18 cellular contexts compared by ENCODE assay signal in genomic region chr2:181762000-181762399, GRCh38.
DNase-seq lines count a peak whose midpoint lies in the region; ATAC-seq, FAIRE-seq and TF ChIP-seq lines count a peak whose summit lies in the region.
"Had no signal": no experiment of that assay in that cellular context is flagged by ENCODE, and none has a peak within 500 bp of the region (broad histone marks: within the 10 kb centered on the region; RNA-seq: fewer than 3 reads in every experiment).

No MANE protein-coding gene starts in this region.

- TF ChIP-seq RAD21 in IMR-90 (IDR thresholded peaks at IDR 0.05; ENCODE audit: low read length) (no peak), K562 (CRISPR knock-in tag; conservative IDR thresholded peaks at IDR 0.05 in 1 of 2, IDR thresholded peaks at IDR 0.05 in 1 of 2) (no peak)

- H2BK20ac ChIP-seq in IMR-90 (ENCODE audit: low read depth, low read length), result no peak overlapping the region

- no peak for TF ChIP-seq EP300 in K562 (IDR thresholded peaks at IDR 0.05; ENCODE audit: low read length)

- no peak overlapping the region for H3K18ac ChIP-seq in IMR-90 (ENCODE audit: low read depth, low read length)
- no peak overlapping the region for H3K18ac ChIP-seq in mesendoderm (ENCODE audit: low read length)

- H3K9me1 ChIP-seq in IMR-90 (ENCODE audit: insufficient read depth, low read length) (no peaks in the 10 kb centered on the region), K562 (ENCODE audit: control insufficient read depth, insufficient read depth, low read length) (no peaks in the 10 kb centered on the region)

- H4K5ac ChIP-seq in IMR-90 (ENCODE audit: low read depth, low read length) (no peak overlapping the region), mesendoderm (ENCODE audit: low read length) (no peak overlapping the region)

- intact Hi-C loops in IMR-90 (cut with micrococcal nuclease), result no loop called here
- intact Hi-C loops in K562 (cut with micrococcal nuclease), result loop anchor here (5.0 kb wide), 1 partner anchor 140 kb away; no protein-coding TSS in a partner anchor

- H4K8ac ChIP-seq in IMR-90 (ENCODE audit: low read depth in 2 of 2, low read length in 2 of 2) (no peak overlapping the region), mesendoderm (ENCODE audit: low read depth, low read length) (no peak overlapping the region)

- no peak overlapping the region for H3K14ac ChIP-seq in IMR-90 (replicated peaks; ENCODE audit: low read depth, low read length)

- no CpG with 5 or more reads among the region's 5 CpGs for WGBS in IMR-90 (ENCODE audit: extremely low coverage in 2 of 2, insufficient read length in 1 of 2), 2 experiments
- WGBS in K562 (ENCODE audit: insufficient coverage, low coverage, missing lambda C conversion rate), result 2% methylated on average over 5 of the region's 5 CpGs
- WGBS in mesendoderm (ENCODE audit: extremely low coverage, insufficient coverage, low lambda C conversion rate), result no CpG with 5 or more reads among the region's 5 CpGs

- H3K36me3 ChIP-seq in ACC112 (ENCODE audit: insufficient read depth, low read length) (no peaks in the 10 kb centered on the region), IMR-90 (ENCODE audit: control insufficient read depth, insufficient read depth, low read length) (no peaks in the 10 kb centered on the region), K562 (ENCODE audit: control insufficient read depth, insufficient read depth, low read length) (no peaks in the 10 kb centered on the region), mesendoderm (ENCODE audit: control insufficient read depth, insufficient read depth, low read length) (no peaks in the 10 kb centered on the region)

- POLR2A ChIA-PET in IMR-90 (lab: Charles Lee; ENCODE audit: unreplicated experiment) (no interaction called here), K562 (lab: Yijun Ruan, JAX) (no interaction called here)

- in situ Hi-C loops in IMR-90 (cut with MboI; ENCODE audit: low sequenced_read_pairs), result loop anchor here (25.0 kb wide), 1 partner anchor 900 kb away; no protein-coding TSS in a partner anchor
- in situ Hi-C loops in K562 (cut with MboI), result no loop called here

- BruUV-seq in IMR-90 (replicated peaks; lab: Mats Ljungman, UMichigan) (no TSS peak), K562 (replicated peaks; lab: Mats Ljungman, UMichigan) (no TSS peak)

- H3K79me2 ChIP-seq in ACC112 (ENCODE audit: control insufficient read depth, insufficient read depth, low read length, unreplicated experiment) (no peaks in the 10 kb centered on the region), K562 (ENCODE audit: control insufficient read depth, insufficient read depth, low read length) (no peaks in the 10 kb centered on the region), mesendoderm (ENCODE audit: control insufficient read depth, insufficient read depth, low read length) (no peaks in the 10 kb centered on the region)

- CTCF ChIA-PET in IMR-90 (lab: Yijun Ruan, JAX) (no interaction called here), K562 (lab: Yijun Ruan, JAX; ENCODE audit: low intra/inter-chr PET ratio) (no interaction called here)

- H4K20me1 ChIP-seq in IMR-90 (ENCODE audit: insufficient read depth, low read length), result no peaks in the 10 kb centered on the region
- H4K20me1 ChIP-seq in K562 (replicated peaks; ENCODE audit: control insufficient read depth, insufficient read depth, low read length), result no peaks in the 10 kb centered on the region

- H2AFZ ChIP-seq in ACC112 (ENCODE audit: low read length, unreplicated experiment) (peak overlapping the region; percentile 3), IMR-90 (replicated peaks; ENCODE audit: low read length, poor library complexity) (no peak overlapping the region), K562 (ENCODE audit: low read depth, low read length) (no peak overlapping the region)

- H3K9ac ChIP-seq in IMR-90 (ENCODE audit: low read depth, low read length), result no peak overlapping the region
- H3K9ac ChIP-seq in K562 (ENCODE audit: insufficient read depth in 1 of 2, low read depth in 2 of 2, low read length in 2 of 2), result no peak overlapping the region
- H3K9ac ChIP-seq in mesendoderm (ENCODE audit: low read length), result no peak overlapping the region

- dilution Hi-C loops in IMR-90 (cut with HindIII; ENCODE audit: low sequenced_read_pairs, unreplicated experiment), result no loop called here

- H3K4me1 ChIP-seq in ACC112 (ENCODE audit: control insufficient read depth, insufficient read depth, low read length, unreplicated experiment), result no peaks in the 10 kb centered on the region
- no peaks in the 10 kb centered on the region for H3K4me1 ChIP-seq in IMR-90 (ENCODE audit: control insufficient read depth, insufficient read depth, low read length)
- H3K4me1 ChIP-seq in K562 (replicated peaks in 1 of 2; ENCODE audit: control insufficient read depth in 2 of 2, insufficient read depth in 2 of 2, low read length in 2 of 2), result peaks cover 0 to 12% of the 10 kb centered on the region in 2 experiments; a peak in 4 of 5 replicates
- H3K4me1 ChIP-seq in mesendoderm (ENCODE audit: control insufficient read depth, low read depth, low read length), result peaks cover 9% of the 10 kb centered on the region
- H3K4me1 ChIP-seq: Caco-2 had no signal

- no peak overlapping the region for H2AK9ac ChIP-seq in IMR-90 (replicated peaks; ENCODE audit: low read depth, low read length, poor library complexity)

- H2BK15ac ChIP-seq in IMR-90 (ENCODE audit: low read depth, low read length) (no peak overlapping the region), mesendoderm (replicated peaks; ENCODE audit: low read depth) (no peak overlapping the region)

- H2BK5ac ChIP-seq in IMR-90 (ENCODE audit: low read depth, low read length, poor library complexity, severe bottlenecking) (no peak overlapping the region), mesendoderm (ENCODE audit: low read length) (peak overlapping the region; percentile 7)

- no peak overlapping the region for H3K4me2 ChIP-seq in IMR-90 (ENCODE audit: low read depth, low read length)
- no peak overlapping the region for H3K4me2 ChIP-seq in K562 (ENCODE audit: insufficient read depth, low read length)
- H3K4me2 ChIP-seq in mesendoderm (ENCODE audit: low read length), result no peak overlapping the region

- H2BK120ac ChIP-seq in IMR-90 (ENCODE audit: low read depth, low read length) (no peak overlapping the region), mesendoderm (ENCODE audit: low read depth, low read length) (no peak overlapping the region)

- H3K4me3 ChIP-seq in ACC112 (ENCODE audit: low read depth, low read length) (no peak overlapping the region), IMR-90 (ENCODE audit: insufficient read depth, low read depth, low read length) (no peak overlapping the region), K562 (no peak overlapping the region), mesendoderm (ENCODE audit: low read length) (no peak overlapping the region)

- H3K4ac ChIP-seq in IMR-90 (ENCODE audit: low read depth, low read length) (no peak overlapping the region), mesendoderm (ENCODE audit: low read depth, low read length) (no peak overlapping the region)

- H3K9me3 ChIP-seq in IMR-90 (ENCODE audit: control insufficient read depth, insufficient read depth, low read length) (no peaks in the 10 kb centered on the region), K562 (replicated peaks; ENCODE audit: control insufficient read depth, insufficient read depth, low read depth, low read length) (no peaks in the 10 kb centered on the region)
- H3K9me3 ChIP-seq: Caco-2 had no signal

- H3K56ac ChIP-seq in IMR-90 (ENCODE audit: extremely low read depth, insufficient read depth, low read length) (no peak overlapping the region), mesendoderm (ENCODE audit: low read length) (no peak overlapping the region)

- no peak overlapping the region for H3K23ac ChIP-seq in IMR-90 (ENCODE audit: low read depth, low read length)
- no peak overlapping the region for H3K23ac ChIP-seq in mesendoderm (ENCODE audit: low read length)

- DNase-seq in IMR-90 (no peak), K562 (ENCODE audit: extremely low read depth in 1 of 4, low spot score in 3 of 4) (no peak), mesendoderm (no peak), NOMO-1 (lab: John Stamatoyannopoulos, UW; ENCODE audit: unreplicated experiment in 2 of 2) (no peak), H4 (ENCODE audit: low spot score) (no peak), NCI-H526 treated with DMSO at 0.1 percent for 48 hours (lab: John Stamatoyannopoulos, UW) (no peak)
- DNase-seq: AML-193; Caco-2; CD4-positive, alpha-beta T cell; GOT3; H9 had no signal

- H4K91ac ChIP-seq in IMR-90 (ENCODE audit: insufficient read depth, low read depth, low read length), result no peak overlapping the region

- H3K79me1 ChIP-seq in IMR-90 (ENCODE audit: low read depth in 1 of 2, low read length in 2 of 2) (no peaks in the 10 kb centered on the region), mesendoderm (ENCODE audit: low read length) (no peaks in the 10 kb centered on the region)

- H2AK5ac ChIP-seq in IMR-90 (ENCODE audit: low read depth, low read length) (no peak overlapping the region), mesendoderm (ENCODE audit: low read length) (no peak overlapping the region)

- H3K27ac ChIP-seq in ACC112 (ENCODE audit: low read depth, low read length) (no peak overlapping the region), IMR-90 (ENCODE audit: insufficient read depth, low read length) (no peak overlapping the region), K562 (ENCODE audit: extremely low read depth, low read depth, low read length) (no peak overlapping the region), mesendoderm (ENCODE audit: low read depth, low read length) (no peak overlapping the region)
- H3K27ac ChIP-seq: C4-2B had no signal

- no peak for TF ChIP-seq CTCF in IMR-90 (conservative IDR thresholded peaks at IDR 0.05; ENCODE audit: low read depth, low read length)
- no peak for TF ChIP-seq CTCF in K562 (IDR thresholded peaks at IDR 0.05 in 2 of 3, conservative IDR thresholded peaks at IDR 0.05 in 1 of 3; ENCODE audit: insufficient read depth in 2 of 3, low read depth in 1 of 3, low read length in 3 of 3)

- TF ChIP-seq POLR2A in IMR-90 (IDR thresholded peaks at IDR 0.05; ENCODE audit: low read depth, low read length) (no peak), K562 (conservative IDR thresholded peaks at IDR 0.05) (no peak)

- no peaks in the 10 kb centered on the region for H3K27me3 ChIP-seq in ACC112 (ENCODE audit: insufficient read depth, low read length)
- no peaks in the 10 kb centered on the region for H3K27me3 ChIP-seq in IMR-90 (ENCODE audit: control insufficient read depth, insufficient read depth, low read length)
- H3K27me3 ChIP-seq in K562 (ENCODE audit: control insufficient read depth in 2 of 2, insufficient read depth in 2 of 2, low read length in 2 of 2), result no peaks in the 10 kb centered on the region
- no peaks in the 10 kb centered on the region for H3K27me3 ChIP-seq in mesendoderm (ENCODE audit: insufficient read depth, low read length, poor library complexity)

- no peak for ATAC-seq in IMR-90 (ENCODE audit: low read depth)
- no peak for ATAC-seq in K562

- FAIRE-seq in K562 (lab: Jason Lieb, UNC), result no peak
- FAIRE-seq: A204.1, D721Med, G401.6, GM12892, GM18507 had no signal

TF ChIP-seq in IMR-90, 13 proteins besides CTCF, POLR2A, EP300 and RAD21 (continues in another document):
- no peak for TF ChIP-seq BHLHE40 (IDR thresholded peaks at IDR 0.05; ENCODE audit: low read depth, low read length)
- no peak for TF ChIP-seq MXI1 (IDR thresholded peaks at IDR 0.05; ENCODE audit: borderline replicate concordance, low read depth, low read length)

TF ChIP-seq in K562, 482 proteins besides CTCF, POLR2A, EP300 and RAD21 (continues in another document):
- no peak for TF ChIP-seq MED1 (CRISPR knock-in tag; IDR thresholded peaks at IDR 0.05; ENCODE audit: borderline replicate concordance)
